In genomic region chr15:78810377-78811123, GRCh38 we compare ENCODE assay signal across 8 cellular contexts. TPM values are rescaled to one million over a fixed set of nuclear protein-coding genes. Genes with fewer than 3 reads are reported as not detected.
DNase-seq lines count a peak whose midpoint lies in the region; ATAC-seq and TF ChIP-seq lines count a peak whose summit lies in the region.

No MANE protein-coding gene starts in this region.

- peak overlapping the region; percentile 98 for H3K4me2 ChIP-seq in hepatocyte

- peak overlapping the region; percentile 87 to 93 for H3K27ac ChIP-seq in ascending aorta
- H3K27ac ChIP-seq in hepatocyte = peak overlapping the region; percentile 78
- H3K27ac ChIP-seq in sigmoid colon = peak overlapping the region; percentile 74 to 85 (median 81)

- under 1% methylated on average over 42 of the region's 75 CpGs for WGBS in hepatocyte (ENCODE audit: low lambda C conversion rate, missing lambda C conversion rate)
- WGBS in sigmoid colon, 2 donors = 1% methylated on average over 75 of the region's 75 CpGs

- H3K4me3 ChIP-seq in ascending aorta (peak overlapping the region; percentile 80 to 81), hepatocyte (peak overlapping the region; percentile 96), sigmoid colon (peak overlapping the region; percentile 52 to 74 (median 70))

- no peak for TF ChIP-seq EP300 in Ishikawa (IDR thresholded peaks at IDR 0.05; ENCODE audit: borderline replicate concordance)
- no peak for TF ChIP-seq EP300 in sigmoid colon (IDR thresholded peaks at IDR 0.05)

- H3K4me1 ChIP-seq in ascending aorta (peaks cover 6 to 7% of the 10 kb centered on the region in 2 donors), hepatocyte (ENCODE audit: insufficient read depth) (peaks cover 6% of the 10 kb centered on the region), sigmoid colon (peaks cover 0 to 21% (median 14%) of the 10 kb centered on the region in 4 donors)

- no peaks in the 10 kb centered on the region for H3K9me2 ChIP-seq in hepatocyte (replicated peaks; ENCODE audit: insufficient read depth)

- H3K36me3 ChIP-seq in ascending aorta (no peaks in the 10 kb centered on the region), hepatocyte (replicated peaks; ENCODE audit: insufficient read depth, low read depth) (no peaks in the 10 kb centered on the region), sigmoid colon (no peaks in the 10 kb centered on the region)

- no peaks in the 10 kb centered on the region for H3K9me3 ChIP-seq in ascending aorta
- no peaks in the 10 kb centered on the region for H3K9me3 ChIP-seq in hepatocyte (ENCODE audit: low read depth)
- no peaks in the 10 kb centered on the region for H3K9me3 ChIP-seq in sigmoid colon

- H2AFZ ChIP-seq in hepatocyte = peak overlapping the region; percentile 97

- no peak for TF ChIP-seq POLR2A in sigmoid colon (IDR thresholded peaks at IDR 0.05)

- intact Hi-C loops in ascending aorta (cut with DNase I) = loop anchor here (1.0 to 5.0 kb wide), 4 partner anchors 45 to 63 kb away; no protein-coding TSS in a partner anchor
- intact Hi-C loops in sigmoid colon (cut with DNase I) = loop anchor here (2.0 to 5.0 kb wide), 4 partner anchors 47 to 193 kb away; partner anchors contain the start of gene MORF4L1

- DNase-seq in activated T-cell treated with anti-CD3 and anti-CD28 coated beads, Interleukin-2, amount 50 U/mL, for 1 hour = peak; percentile 31
- DNase-seq in activated T-cell treated with anti-CD3 and anti-CD28 coated beads for 4 hours = no peak
- DNase-seq in ascending aorta (ENCODE audit: low spot score in 2 of 2) = peak in 1 of 2 donors; percentile 77
- DNase-seq in hepatocyte (ENCODE audit: low spot score) = peak; percentile 64
- peak; percentile 78 for DNase-seq in sigmoid colon
- no peak for DNase-seq in mucosa of gallbladder (ENCODE audit: low spot score)

- no peak for TF ChIP-seq RAD21 in Ishikawa (IDR thresholded peaks at IDR 0.05; ENCODE audit: low read depth)

- TF ChIP-seq CTCF in ascending aorta (IDR thresholded peaks at IDR 0.05) (no peak), hepatocyte (IDR thresholded peaks at IDR 0.05; ENCODE audit: poor library complexity) (peak; percentile 14), sigmoid colon (IDR thresholded peaks at IDR 0.05) (no peak)

- peaks cover 3% of the 10 kb centered on the region for H4K20me1 ChIP-seq in hepatocyte (ENCODE audit: insufficient read depth, poor library complexity, severe bottlenecking)

- peaks cover 16% of the 10 kb centered on the region for H3K79me2 ChIP-seq in hepatocyte

- ATAC-seq in HG03175 (IDR thresholded peaks at IDR 0.05; ENCODE audit: unreplicated experiment) = no peak

- H3K27me3 ChIP-seq in ascending aorta (no peaks in the 10 kb centered on the region), hepatocyte (no peaks in the 10 kb centered on the region), sigmoid colon (no peaks in the 10 kb centered on the region)

TF ChIP-seq in Ishikawa, 13 proteins besides CTCF, POLR2A, EP300 and RAD21:
- TF ChIP-seq TEAD4 (IDR thresholded peaks at IDR 0.05) (no peak), FOXM1 (IDR thresholded peaks at IDR 0.05; ENCODE audit: borderline replicate concordance, low read depth) (no peak), USF1 (IDR thresholded peaks at IDR 0.05) (no peak), MAX (IDR thresholded peaks at IDR 0.05) (peak; percentile 51; the same call in 1 of the 2 replicates), NFIC (IDR thresholded peaks at IDR 0.05) (peak; percentile 68), ZBTB7A (IDR thresholded peaks at IDR 0.05; ENCODE audit: low read depth) (peak; percentile 70; the same call in 1 of the 2 replicates)

RNA-seq across cellular contexts. Expression of gene ADAMTS7, which starts 0.7 kb away (rescaled TPM):
- 33.3 TPM for total RNA-seq in ascending aorta
- 9.9 and 14.7 TPM in 2 replicates for total RNA-seq in hepatocyte
- polyA plus RNA-seq in hepatocyte = 12.1 and 13.4 TPM in 2 replicates
- total RNA-seq in sigmoid colon = 1 to 10 TPM; 1.6 to 8.3 (median 2.2) TPM
- 1 to 10 TPM in 1 of 3 donors, under 1 TPM in 1, not detected in 1; 0.23 to 1.9 TPM for polyA plus RNA-seq in sigmoid colon
- total RNA-seq in mucosa of gallbladder = 13.8 TPM

Comparison
In these comparisons a context has a peak if more than half of its experiments do, and no peak if none do; other contexts are left out.
1. DNase-seq: peak in activated T-cell treated with anti-CD3 and anti-CD28 coated beads, Interleukin-2, amount 50 U/mL, for 1 hour (single experiment), hepatocyte (single experiment) and sigmoid colon (single experiment); none in activated T-cell treated with anti-CD3 and anti-CD28 coated beads for 4 hours (single experiment) and mucosa of gallbladder (single experiment).
2. Peak in every context shown above with its lines, with median percentiles within 50 percentile points of each other: H3K27ac ChIP-seq and H3K4me3 ChIP-seq.